ENCODE assay signal across 28 cellular contexts in genomic region chr17:9487406-9487805, GRCh38.
"Had no signal": no experiment of that assay in that cellular context is flagged by ENCODE, and none has a peak within 500 bp of the region (broad histone marks: within the 10 kb centered on the region; RNA-seq: fewer than 3 reads in every experiment).

No MANE protein-coding gene starts in this region.

- ATAC-seq: activated CD4-positive, CD25-positive, alpha-beta regulatory T cell treated with anti-CD3 and anti-CD28 coated beads, Interleukin-2, amount 50 U/mL, for 24 hours; gastrocnemius medialis; left colon; stimulated activated naive CD8-positive, alpha-beta T cell treated with anti-CD3 and anti-CD28 coated beads, Interleukin-15, Interleukin-2, amounts not matched to agents 100 U/mL and 50 U/mL, for 24 hours; T-helper 17 cell had no signal

- H3K4me3 ChIP-seq: adrenal gland, colonic mucosa, gastrocnemius medialis, hepatocyte, right atrium auricular region, spleen, uterus had no signal

- H3K27ac ChIP-seq: adrenal gland, colonic mucosa, epithelial cell of prostate, gastrocnemius medialis, hepatocyte, parathyroid adenoma, right atrium auricular region, spleen, uterus, WERI-Rb-1 had no signal

- DNase-seq: activated CD4-positive, alpha-beta memory T cell treated with anti-CD3 and anti-CD28 coated beads for 36 hours; activated CD4-positive, alpha-beta T cell treated with anti-CD3 and anti-CD28 coated beads, Interleukin-2, amount 10 ng/mL, durations not matched to agents 24 days and 14 days; activated CD8-positive, alpha-beta memory T cell treated with anti-CD3 and anti-CD28 coated beads, Interleukin-2, amount 50 U/mL, for 4 hours; activated effector memory CD4-positive, alpha-beta T cell treated with anti-CD3 and anti-CD28 coated beads, Interleukin-2, amount 50 U/mL, for 16 hours; activated naive CD4-positive, alpha-beta T cell treated with anti-CD3 and anti-CD28 coated beads for 36 hours; activated naive CD8-positive, alpha-beta T cell treated with anti-CD3 and anti-CD28 coated beads for 36 hours; activated T-cell treated with anti-CD3 and anti-CD28 coated beads, Interleukin-2, amount 50 U/mL, for 1 hour; adrenal gland; aorta; colonic mucosa; effector CD8-positive, alpha-beta T cell; gastrocnemius medialis; left colon; mammary epithelial cell; naive B cell; nucleus accumbens; spleen; stimulated activated CD4-positive, alpha-beta T cell treated with anti-CD3 and anti-CD28 coated beads, Interleukin-2, amount 100 ng/mL, for 48 hours; stimulated activated naive CD8-positive, alpha-beta T cell treated with anti-CD3 and anti-CD28 coated beads, Interleukin-15, Interleukin-2, amounts not matched to agents 100 U/mL and 50 U/mL, for 24 hours; T-helper 17 cell; T1000; uterus; WERI-Rb-1 had no signal
